ENCODE assay signal across 1 cellular context in the genomic region with DNA sequence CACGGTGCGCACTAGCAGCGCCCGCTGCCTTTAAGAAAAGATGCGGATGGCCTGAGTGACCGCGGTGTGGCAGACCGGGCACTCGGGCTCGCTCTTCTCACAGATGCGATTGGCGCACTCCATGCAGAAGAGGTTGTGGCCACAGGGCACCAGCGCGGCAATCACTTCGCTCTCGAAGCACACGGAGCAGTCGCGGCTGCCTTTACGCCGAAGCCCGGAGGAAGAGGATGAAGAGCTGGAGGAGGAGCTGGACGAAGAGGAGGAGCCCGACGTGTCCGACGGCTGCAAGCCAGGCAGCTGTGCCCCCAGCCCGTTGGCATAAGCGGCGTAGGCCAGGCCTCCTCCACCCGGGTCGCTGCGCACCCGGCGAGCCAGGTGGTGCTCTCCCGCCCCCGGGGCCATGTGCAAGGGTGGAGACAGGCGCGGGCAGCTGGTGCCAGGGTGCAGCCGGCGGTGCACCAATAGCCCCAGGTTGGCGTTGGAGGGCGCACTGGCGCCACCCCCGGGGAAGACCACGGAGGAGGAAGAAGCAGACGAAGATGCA.
TF ChIP-seq lines count a peak whose summit lies in the region.

No MANE protein-coding gene starts in this region.

TF ChIP-seq in WTC11, 78 proteins besides CTCF, POLR2A, EP300 and RAD21 (continued from another document and continues in another):
- TF ChIP-seq, protein P1, sequence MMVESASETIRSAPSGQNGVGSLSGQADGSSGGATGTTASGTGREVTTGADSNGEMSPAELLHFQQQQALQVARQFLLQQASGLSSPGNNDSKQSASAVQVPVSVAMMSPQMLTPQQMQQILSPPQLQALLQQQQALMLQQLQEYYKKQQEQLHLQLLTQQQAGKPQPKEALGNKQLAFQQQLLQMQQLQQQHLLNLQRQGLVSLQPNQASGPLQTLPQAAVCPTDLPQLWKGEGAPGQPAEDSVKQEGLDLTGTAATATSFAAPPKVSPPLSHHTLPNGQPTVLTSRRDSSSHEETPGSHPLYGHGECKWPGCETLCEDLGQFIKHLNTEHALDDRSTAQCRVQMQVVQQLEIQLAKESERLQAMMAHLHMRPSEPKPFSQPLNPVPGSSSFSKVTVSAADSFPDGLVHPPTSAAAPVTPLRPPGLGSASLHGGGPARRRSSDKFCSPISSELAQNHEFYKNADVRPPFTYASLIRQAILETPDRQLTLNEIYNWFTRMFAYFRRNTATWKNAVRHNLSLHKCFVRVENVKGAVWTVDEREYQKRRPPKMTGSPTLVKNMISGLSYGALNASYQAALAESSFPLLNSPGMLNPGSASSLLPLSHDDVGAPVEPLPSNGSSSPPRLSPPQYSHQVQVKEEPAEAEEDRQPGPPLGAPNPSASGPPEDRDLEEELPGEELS (CRISPR knock-in tag; IDR thresholded peaks at IDR 0.05), result peak; percentile 66; the same call in 1 of the 2 replicates
- no peak for TF ChIP-seq ERG (CRISPR knock-in tag; IDR thresholded peaks at IDR 0.05)
- TF ChIP-seq FOXK1 (CRISPR knock-in tag; IDR thresholded peaks at IDR 0.05), result peak; percentile 59; the same call in 1 of the 2 replicates
- no peak for TF ChIP-seq USF2 (CRISPR knock-in tag; IDR thresholded peaks at IDR 0.05)
- TF ChIP-seq, protein P2, sequence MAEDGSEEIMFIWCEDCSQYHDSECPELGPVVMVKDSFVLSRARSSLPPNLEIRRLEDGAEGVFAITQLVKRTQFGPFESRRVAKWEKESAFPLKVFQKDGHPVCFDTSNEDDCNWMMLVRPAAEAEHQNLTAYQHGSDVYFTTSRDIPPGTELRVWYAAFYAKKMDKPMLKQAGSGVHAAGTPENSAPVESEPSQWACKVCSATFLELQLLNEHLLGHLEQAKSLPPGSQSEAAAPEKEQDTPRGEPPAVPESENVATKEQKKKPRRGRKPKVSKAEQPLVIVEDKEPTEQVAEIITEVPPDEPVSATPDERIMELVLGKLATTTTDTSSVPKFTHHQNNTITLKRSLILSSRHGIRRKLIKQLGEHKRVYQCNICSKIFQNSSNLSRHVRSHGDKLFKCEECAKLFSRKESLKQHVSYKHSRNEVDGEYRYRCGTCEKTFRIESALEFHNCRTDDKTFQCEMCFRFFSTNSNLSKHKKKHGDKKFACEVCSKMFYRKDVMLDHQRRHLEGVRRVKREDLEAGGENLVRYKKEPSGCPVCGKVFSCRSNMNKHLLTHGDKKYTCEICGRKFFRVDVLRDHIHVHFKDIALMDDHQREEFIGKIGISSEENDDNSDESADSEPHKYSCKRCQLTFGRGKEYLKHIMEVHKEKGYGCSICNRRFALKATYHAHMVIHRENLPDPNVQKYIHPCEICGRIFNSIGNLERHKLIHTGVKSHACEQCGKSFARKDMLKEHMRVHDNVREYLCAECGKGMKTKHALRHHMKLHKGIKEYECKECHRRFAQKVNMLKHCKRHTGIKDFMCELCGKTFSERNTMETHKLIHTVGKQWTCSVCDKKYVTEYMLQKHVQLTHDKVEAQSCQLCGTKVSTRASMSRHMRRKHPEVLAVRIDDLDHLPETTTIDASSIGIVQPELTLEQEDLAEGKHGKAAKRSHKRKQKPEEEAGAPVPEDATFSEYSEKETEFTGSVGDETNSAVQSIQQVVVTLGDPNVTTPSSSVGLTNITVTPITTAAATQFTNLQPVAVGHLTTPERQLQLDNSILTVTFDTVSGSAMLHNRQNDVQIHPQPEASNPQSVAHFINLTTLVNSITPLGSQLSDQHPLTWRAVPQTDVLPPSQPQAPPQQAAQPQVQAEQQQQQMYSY (CRISPR knock-in tag; IDR thresholded peaks at IDR 0.05), result peak; percentile 45; the same call in 1 of the 2 replicates
- TF ChIP-seq ATF1 (CRISPR knock-in tag; IDR thresholded peaks at IDR 0.05), result no peak
- TF ChIP-seq HMGA2 (CRISPR knock-in tag; IDR thresholded peaks at IDR 0.05), result no peak
- TF ChIP-seq ATF3 (CRISPR knock-in tag; conservative IDR thresholded peaks at IDR 0.05), result no peak
- no peak for TF ChIP-seq ZNF138 (CRISPR knock-in tag; conservative IDR thresholded peaks at IDR 0.05)
- no peak for TF ChIP-seq ATF2 (CRISPR knock-in tag; IDR thresholded peaks at IDR 0.05; ENCODE audit: borderline replicate concordance, low read depth)
- peak; percentile 84; the same call in 1 of the 2 replicates for TF ChIP-seq ZBTB43 (CRISPR knock-in tag; IDR thresholded peaks at IDR 0.05)
- no peak for TF ChIP-seq GRHL2 (CRISPR knock-in tag; IDR thresholded peaks at IDR 0.05; ENCODE audit: insufficient replicate concordance, severe bottlenecking)
- 0 out of 2 replicates have a peak, but pooled peaks have one; percentile 31 for TF ChIP-seq SMAD3 (CRISPR knock-in tag; IDR thresholded peaks at IDR 0.05; ENCODE audit: borderline replicate concordance)
- TF ChIP-seq NFYB (CRISPR knock-in tag; conservative IDR thresholded peaks at IDR 0.05; ENCODE audit: low read depth), result 0 out of 2 replicates have a peak, but pooled peaks have one; percentile 13
- TF ChIP-seq FOXJ3 (CRISPR knock-in tag; IDR thresholded peaks at IDR 0.05; ENCODE audit: borderline replicate concordance), result no peak
- TF ChIP-seq ZNF396 (CRISPR knock-in tag; IDR thresholded peaks at IDR 0.05; ENCODE audit: borderline replicate concordance), result no peak
- no peak for TF ChIP-seq TCF7 (CRISPR knock-in tag; IDR thresholded peaks at IDR 0.05; ENCODE audit: low read depth)
- 0 out of 2 replicates have a peak, but pooled peaks have one; percentile 53 for TF ChIP-seq CREB1 (CRISPR knock-in tag; IDR thresholded peaks at IDR 0.05)
- peak; percentile 86 for TF ChIP-seq MYBL2 (CRISPR knock-in tag; IDR thresholded peaks at IDR 0.05)
- TF ChIP-seq ZNF281 (CRISPR knock-in tag; IDR thresholded peaks at IDR 0.05), result no peak
- TF ChIP-seq ZNF423 (CRISPR knock-in tag; IDR thresholded peaks at IDR 0.05), result no peak
- TF ChIP-seq, protein P3, sequence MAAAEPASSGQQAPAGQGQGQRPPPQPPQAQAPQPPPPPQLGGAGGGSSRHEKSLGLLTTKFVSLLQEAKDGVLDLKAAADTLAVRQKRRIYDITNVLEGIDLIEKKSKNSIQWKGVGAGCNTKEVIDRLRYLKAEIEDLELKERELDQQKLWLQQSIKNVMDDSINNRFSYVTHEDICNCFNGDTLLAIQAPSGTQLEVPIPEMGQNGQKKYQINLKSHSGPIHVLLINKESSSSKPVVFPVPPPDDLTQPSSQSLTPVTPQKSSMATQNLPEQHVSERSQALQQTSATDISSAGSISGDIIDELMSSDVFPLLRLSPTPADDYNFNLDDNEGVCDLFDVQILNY (CRISPR knock-in tag; IDR thresholded peaks at IDR 0.05), result no peak
- no peak for TF ChIP-seq TEAD4 (CRISPR knock-in tag; IDR thresholded peaks at IDR 0.05)
- TF ChIP-seq JAZF1 (CRISPR knock-in tag; IDR thresholded peaks at IDR 0.05), result no peak
- TF ChIP-seq IRF2 (CRISPR knock-in tag; IDR thresholded peaks at IDR 0.05; ENCODE audit: borderline replicate concordance, low read depth), result 0 out of 2 replicates have a peak, but pooled peaks have one; percentile 40
- no peak for TF ChIP-seq JUN (CRISPR knock-in tag; IDR thresholded peaks at IDR 0.05)
- TF ChIP-seq ZNF219 (CRISPR knock-in tag; IDR thresholded peaks at IDR 0.05; ENCODE audit: borderline replicate concordance), result no peak
- TF ChIP-seq ELF4 (CRISPR knock-in tag; IDR thresholded peaks at IDR 0.05; ENCODE audit: low read depth), result no peak
- 0 out of 2 replicates have a peak, but pooled peaks have one; percentile 32 for TF ChIP-seq SP1 (CRISPR knock-in tag; conservative IDR thresholded peaks at IDR 0.05)
- TF ChIP-seq PREB (CRISPR knock-in tag; IDR thresholded peaks at IDR 0.05; ENCODE audit: borderline replicate concordance), result no peak
- no peak for TF ChIP-seq ZSCAN18 (CRISPR knock-in tag; IDR thresholded peaks at IDR 0.05)
- TF ChIP-seq SOX15 (CRISPR knock-in tag; IDR thresholded peaks at IDR 0.05), result no peak
- no peak for TF ChIP-seq ATF6 (CRISPR knock-in tag; IDR thresholded peaks at IDR 0.05)
- no peak for TF ChIP-seq ZBTB21 (CRISPR knock-in tag; IDR thresholded peaks at IDR 0.05; ENCODE audit: borderline replicate concordance)
